8 cellular contexts compared by ENCODE assay signal in genomic region chr1:23103001-23103879, GRCh38.
DNase-seq lines count a peak whose midpoint lies in the region; ATAC-seq and TF ChIP-seq lines count a peak whose summit lies in the region.

No MANE protein-coding gene starts in this region.

- H2AFZ ChIP-seq in PC-9 (no peak overlapping the region), mammary epithelial cell (ENCODE audit: low read depth, low read length) (no peak overlapping the region)

- BruUV-seq in PC-9 (replicated peaks; lab: Mats Ljungman, UMichigan) (TSS peak; percentile 13), mammary epithelial cell (replicated peaks; lab: Mats Ljungman, UMichigan) (TSS peak; percentile 25)

- no peak overlapping the region for H3K4me3 ChIP-seq in PC-9
- no peak overlapping the region for H3K4me3 ChIP-seq in mammary epithelial cell (replicated peaks in 1 of 3; ENCODE audit: insufficient read depth in 1 of 3, low read depth in 2 of 3, low read length in 3 of 3)

- H3K36me3 ChIP-seq in PC-9 (ENCODE audit: low read depth) (no peaks in the 10 kb centered on the region), mammary epithelial cell (ENCODE audit: insufficient read depth, low read length) (peaks cover 13% of the 10 kb centered on the region)

- peaks cover 26% of the 10 kb centered on the region for H3K36me3 Mint-ChIP-seq in nephron (ENCODE audit: low read depth)

- peak; percentile 9 for DNase-seq in GF-D8 (lab: John Stamatoyannopoulos, UW)
- no peak for DNase-seq in PC-9
- peak; percentile 50 for DNase-seq in mammary epithelial cell
- DNase-seq in pons (ENCODE audit: low spot score) = no peak
- DNase-seq in DMS53 treated with DMSO at 0.1 percent for 48 hours (lab: John Stamatoyannopoulos, UW; ENCODE audit: unreplicated experiment) = no peak
- DNase-seq in NCI-H146 (lab: John Stamatoyannopoulos, UW) = no peak

- no peak for ATAC-seq in GM21447 (IDR thresholded peaks at IDR 0.05; ENCODE audit: unreplicated experiment)

- H3K27ac ChIP-seq in PC-9 (peak overlapping the region; percentile 86), mammary epithelial cell (ENCODE audit: insufficient read depth, low read depth, low read length) (peak overlapping the region; percentile 68)

- intact Hi-C loops in PC-9 (cut with micrococcal nuclease; ENCODE audit: unreplicated experiment) (loop anchor here (5.0 to 10.0 kb wide), 2 partner anchors 64 to 172 kb away; partner anchors contain the start of gene LUZP1), mammary epithelial cell (cut with micrococcal nuclease) (no loop called here)

- H3K9ac ChIP-seq in mammary epithelial cell (ENCODE audit: insufficient read depth, low read length) = no peak overlapping the region

- POLR2A ChIA-PET in PC-9 (lab: Charles Lee; ENCODE audit: unreplicated experiment) = interaction anchor here (0.6 to 0.7 kb wide), 4 partner anchors 64 to 301 kb away, joined by 4 to 15 read pairs (median 8); no protein-coding TSS in a partner anchor

- H4K20me1 ChIP-seq in PC-9 (ENCODE audit: insufficient read depth) (no peaks in the 10 kb centered on the region), mammary epithelial cell (ENCODE audit: insufficient read depth, low read length) (no peaks in the 10 kb centered on the region)

- in situ Hi-C loops in mammary epithelial cell (cut with MboI; ENCODE audit: low sequenced_read_pairs in 2 of 2) = loop anchor here in 1 of 2 donors (5.0 kb wide), 2 partner anchors 84 to 174 kb away; no protein-coding TSS in a partner anchor

- H3K9me3 ChIP-seq in PC-9 (ENCODE audit: insufficient read depth, low read depth) (no peaks in the 10 kb centered on the region), mammary epithelial cell (replicated peaks; ENCODE audit: insufficient read depth, low read length) (no peaks in the 10 kb centered on the region)

- H3K27me3 ChIP-seq in PC-9 (ENCODE audit: insufficient read depth, low read depth) (no peaks in the 10 kb centered on the region), mammary epithelial cell (ENCODE audit: insufficient read depth, low read length) (no peaks in the 10 kb centered on the region)

- CTCF ChIA-PET in PC-9 (lab: Charles Lee) (interaction anchor here (0.5 to 1.0 kb wide), 3 partner anchors 81 to 233 kb away, joined by 3 to 13 read pairs (median 3); no protein-coding TSS in a partner anchor), mammary epithelial cell (lab: Charles Lee; ENCODE audit: low non-redundant PET) (interaction anchor here (0.5 to 0.8 kb wide), 4 partner anchors 14 to 67 kb away, joined by 3 to 6 read pairs (median 4); no protein-coding TSS in a partner anchor)

- no peaks in the 10 kb centered on the region for H3K27me3 Mint-ChIP-seq in nephron (ENCODE audit: low read depth)

- peaks cover 16% of the 10 kb centered on the region; the same call in 1 of the 2 replicates for H3K79me2 ChIP-seq in PC-9 (ENCODE audit: low read depth)
- H3K79me2 ChIP-seq in mammary epithelial cell (ENCODE audit: insufficient read depth, low read length) = peaks cover 71% of the 10 kb centered on the region

- dilution Hi-C loops in mammary epithelial cell (cut with HindIII; ENCODE audit: low sequenced_read_pairs) = no loop called here

- peaks cover 48% of the 10 kb centered on the region for H3K4me1 ChIP-seq in PC-9 (replicated peaks; ENCODE audit: insufficient read depth)
- peaks cover 46% of the 10 kb centered on the region for H3K4me1 ChIP-seq in mammary epithelial cell (ENCODE audit: insufficient read depth, low read length)

- H3K27ac Mint-ChIP-seq in nephron = peak overlapping the region; percentile 47 to 69 (median 53)

- H3K4me3 Mint-ChIP-seq in nephron = no peak overlapping the region

- H3K4me1 Mint-ChIP-seq in nephron = peaks cover 34% of the 10 kb centered on the region

- TF ChIP-seq CTCF in PC-9 (conservative IDR thresholded peaks at IDR 0.05) = no peak
- TF ChIP-seq CTCF in mammary epithelial cell (conservative IDR thresholded peaks at IDR 0.05 in 1 of 2, IDR thresholded peaks at IDR 0.05 in 1 of 2; ENCODE audit: extremely low read depth in 1 of 2, insufficient read depth in 1 of 2, low read depth in 1 of 2, low read length in 2 of 2) = no peak
- no peak for TF ChIP-seq CTCF in nephron (IDR thresholded peaks at IDR 0.05; ENCODE audit: unreplicated experiment in 3 of 3)

- H3F3A ChIP-seq in PC-9 (ENCODE audit: insufficient read depth, low read depth) = peaks cover 59% of the 10 kb centered on the region

- H3K9me3 Mint-ChIP-seq in nephron = no peaks in the 10 kb centered on the region

- 43% methylated on average over 9 of the region's 10 CpGs for WGBS in mammary epithelial cell (ENCODE audit: low coverage, missing lambda C conversion rate)

- peak overlapping the region; percentile 71 for H3K4me2 ChIP-seq in PC-9
- H3K4me2 ChIP-seq in mammary epithelial cell (ENCODE audit: insufficient read depth, low read depth, low read length) = peak overlapping the region; percentile 71

- no peaks in the 10 kb centered on the region for H3K9me2 ChIP-seq in PC-9 (ENCODE audit: insufficient read depth)

Comparison
In these comparisons a context has a peak if more than half of its experiments do, and no peak if none do; other contexts are left out.
1. DNase-seq: peak in GF-D8 (single experiment) and mammary epithelial cell (single experiment); none in PC-9 (0 of 2), pons (single experiment), DMS53 treated with DMSO at 0.1 percent for 48 hours (single experiment) and NCI-H146 (single experiment).